In the genomic region with DNA sequence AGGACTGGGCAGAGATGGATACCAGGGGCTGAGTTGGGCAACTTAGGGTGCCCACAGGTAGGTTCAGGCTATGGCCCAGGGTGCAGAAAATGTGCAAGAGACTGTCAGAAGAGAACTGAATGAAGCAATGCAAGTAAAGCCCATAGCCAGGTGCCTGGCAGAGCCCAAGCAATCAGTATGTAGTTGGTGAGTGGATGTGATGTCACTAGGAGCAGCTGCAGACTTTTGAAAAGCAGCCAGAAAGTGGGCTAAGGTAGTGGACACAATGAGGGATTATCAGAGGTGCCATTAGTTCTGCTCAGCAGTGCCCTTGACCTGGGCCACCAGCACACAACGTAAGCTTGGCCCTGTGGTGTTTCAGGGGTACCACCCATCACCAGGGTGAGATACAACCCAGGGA, we compare ENCODE assay signal across 21 cellular contexts.
DNase-seq lines count a peak whose midpoint lies in the region; ATAC-seq and TF ChIP-seq lines count a peak whose summit lies in the region.
"Had no signal": no experiment of that assay in that cellular context is flagged by ENCODE, and none has a peak within 500 bp of the region (broad histone marks: within the 10 kb centered on the region; RNA-seq: fewer than 3 reads in every experiment).

No MANE protein-coding gene starts in this region.

- peaks cover 17% of the 10 kb centered on the region for H4K20me1 ChIP-seq in neural progenitor cell (ENCODE audit: low read depth)

- H3K27me3 Mint-ChIP-seq in neural progenitor cell (ENCODE audit: insufficient read depth, low read depth): no peaks in the 10 kb centered on the region
- H3K27me3 Mint-ChIP-seq: activated CD4-positive, alpha-beta memory T cell treated with anti-CD3 and anti-CD28 coated beads for 36 hours had no signal

- peak overlapping the region; percentile 32 for H3K27ac Mint-ChIP-seq in neural progenitor cell
- H3K27ac Mint-ChIP-seq: activated CD4-positive, alpha-beta memory T cell treated with anti-CD3 and anti-CD28 coated beads for 36 hours; CD4-positive, CD25-positive, alpha-beta regulatory T cell; GM23338; WTC11 had no signal

- peaks cover 21% of the 10 kb centered on the region for H3K36me3 Mint-ChIP-seq in neural progenitor cell
- H3K36me3 Mint-ChIP-seq: activated CD4-positive, alpha-beta memory T cell treated with anti-CD3 and anti-CD28 coated beads for 36 hours; CD4-positive, CD25-positive, alpha-beta regulatory T cell; WTC11 had no signal

- peaks cover 73% of the 10 kb centered on the region for H3K4me1 Mint-ChIP-seq in neural progenitor cell

- no peak overlapping the region for H3K9ac ChIP-seq in neural progenitor cell
- H3K9ac ChIP-seq: SK-N-SH had no signal

- no peaks in the 10 kb centered on the region for H3K9me3 ChIP-seq in HEK293 (ENCODE audit: control insufficient read depth, insufficient read depth, low read depth, low read length)
- no peaks in the 10 kb centered on the region for H3K9me3 ChIP-seq in neural progenitor cell (ENCODE audit: low read depth)
- H3K9me3 ChIP-seq: SK-N-SH, upper lobe of right lung had no signal

- TF ChIP-seq CTCF in HEK293 (tag by site-specific recombination; IDR thresholded peaks at IDR 0.05): no peak
- no peak for TF ChIP-seq CTCF in neural progenitor cell (IDR thresholded peaks at IDR 0.05)

- no peak for ATAC-seq in GM18520 (IDR thresholded peaks at IDR 0.05; ENCODE audit: unreplicated experiment)
- no peak for ATAC-seq in GM18505 (IDR thresholded peaks at IDR 0.05; ENCODE audit: unreplicated experiment)
- ATAC-seq: GM23338, upper lobe of right lung, WTC11 had no signal

- no peaks in the 10 kb centered on the region for H3K79me2 ChIP-seq in neural progenitor cell (ENCODE audit: low read depth)

- no peak overlapping the region for H3K4me3 Mint-ChIP-seq in neural progenitor cell
- H3K4me3 Mint-ChIP-seq: activated CD4-positive, alpha-beta memory T cell treated with anti-CD3 and anti-CD28 coated beads for 36 hours; CD4-positive, CD25-positive, alpha-beta regulatory T cell; GM23338; WTC11 had no signal

- H3F3A ChIP-seq in neural progenitor cell (ENCODE audit: low read depth): peaks cover 34% of the 10 kb centered on the region

- H3K27ac ChIP-seq in HEK293 (ENCODE audit: extremely low read depth, low read depth, low read length) (no peak overlapping the region), neural progenitor cell (no peak overlapping the region)
- H3K27ac ChIP-seq: upper lobe of right lung had no signal

- CTCF ChIA-PET in HEK293 (lab: Yijun Ruan, JAX): interaction anchor here (0.7 kb wide), 2 partner anchors 54 to 243 kb away, joined by 3 to 5 read pairs; no protein-coding TSS in a partner anchor

- no peaks in the 10 kb centered on the region for H3K27me3 ChIP-seq in neural progenitor cell
- H3K27me3 ChIP-seq: upper lobe of right lung had no signal

- no peak for TF ChIP-seq POLR2A in GM18505 (IDR thresholded peaks at IDR 0.05; ENCODE audit: borderline replicate concordance, extremely low read depth, insufficient read depth, insufficient read length)

- DNase-seq in NCI-H146 treated with DMSO at 0.1 percent for 48 hours (lab: John Stamatoyannopoulos, UW; ENCODE audit: unreplicated experiment): peak; percentile 11
- DNase-seq in SHP77 treated with DMSO at 0.1 percent for 48 hours (lab: John Stamatoyannopoulos, UW): peak; percentile 92
- no peak for DNase-seq in neural progenitor cell (ENCODE audit: low spot score)
- DNase-seq in T-helper 1 cell: no peak
- DNase-seq in UCSD-AML1 (lab: John Stamatoyannopoulos, UW; ENCODE audit: unreplicated experiment): no peak
- DNase-seq: activated CD4-positive, alpha-beta memory T cell treated with anti-CD3 and anti-CD28 coated beads for 36 hours; CD4-positive, CD25-positive, alpha-beta regulatory T cell; effector CD4-positive, alpha-beta T cell; KG1; NCI-H1694 treated with DMSO at 0.1 percent for 48 hours; NCI-H510A; SK-N-SH; stimulated activated CD4-positive, alpha-beta T cell treated with anti-CD3 and anti-CD28 coated beads, Interleukin-2, amount 100 ng/mL, for 24 hours; T-helper 9 cell; upper lobe of right lung had no signal

- H2AFZ ChIP-seq in neural progenitor cell (replicated peaks): no peak overlapping the region
- H2AFZ ChIP-seq: GM23338 had no signal

- H3K36me3 ChIP-seq in HEK293 (ENCODE audit: control insufficient read depth in 2 of 2, insufficient read depth in 1 of 2, low read length in 2 of 2): peaks cover 0 to 3% of the 10 kb centered on the region in 2 experiments; a peak in 1 of 3 replicates
- H3K36me3 ChIP-seq in neural progenitor cell: no peaks in the 10 kb centered on the region
- H3K36me3 ChIP-seq: upper lobe of right lung had no signal

- H3K4me2 ChIP-seq in neural progenitor cell: no peak overlapping the region
- H3K4me2 ChIP-seq: GM23338, SK-N-SH, smooth muscle cell had no signal

- POLR2A ChIA-PET in HEK293 (lab: Yijun Ruan, JAX): no interaction called here

- peaks cover 6% of the 10 kb centered on the region for H3K4me1 ChIP-seq in HEK293 (ENCODE audit: control insufficient read depth, insufficient read depth, low read length)
- H3K4me1 ChIP-seq in neural progenitor cell: peaks cover 68% of the 10 kb centered on the region

- H3K4me3 ChIP-seq in HEK293 (ENCODE audit: low read depth, low read length): no peak overlapping the region
- H3K4me3 ChIP-seq in neural progenitor cell: no peak overlapping the region
- H3K4me3 ChIP-seq: GM23338, smooth muscle cell, upper lobe of right lung had no signal

- no peaks in the 10 kb centered on the region for H3K9me3 Mint-ChIP-seq in neural progenitor cell
- H3K9me3 Mint-ChIP-seq: activated CD4-positive, alpha-beta memory T cell treated with anti-CD3 and anti-CD28 coated beads for 36 hours; CD4-positive, CD25-positive, alpha-beta regulatory T cell; GM23338; WTC11 had no signal

TF ChIP-seq in HEK293, 187 proteins besides CTCF, POLR2A, EP300 and RAD21:
- no peak for TF ChIP-seq ZNF114 (tag by site-specific recombination; IDR thresholded peaks at IDR 0.05)
- TF ChIP-seq ZNF223 (tag by site-specific recombination; IDR thresholded peaks at IDR 0.05): no peak
- no peak for TF ChIP-seq ZNF184 (tag by site-specific recombination; IDR thresholded peaks at IDR 0.05)
- TF ChIP-seq, protein P1, sequence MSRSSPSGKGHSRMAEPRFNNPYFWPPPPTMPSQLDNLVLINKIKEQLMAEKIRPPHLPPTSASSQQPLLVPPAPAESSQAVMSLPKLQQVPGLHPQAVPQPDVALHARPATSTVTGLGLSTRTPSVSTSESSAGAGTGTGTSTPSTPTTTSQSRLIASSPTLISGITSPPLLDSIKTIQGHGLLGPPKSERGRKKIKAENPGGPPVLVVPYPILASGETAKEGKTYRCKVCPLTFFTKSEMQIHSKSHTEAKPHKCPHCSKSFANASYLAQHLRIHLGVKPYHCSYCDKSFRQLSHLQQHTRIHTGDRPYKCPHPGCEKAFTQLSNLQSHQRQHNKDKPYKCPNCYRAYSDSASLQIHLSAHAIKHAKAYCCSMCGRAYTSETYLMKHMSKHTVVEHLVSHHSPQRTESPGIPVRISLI (tag by site-specific recombination; IDR thresholded peaks at IDR 0.05): no peak
- TF ChIP-seq, protein P2, sequence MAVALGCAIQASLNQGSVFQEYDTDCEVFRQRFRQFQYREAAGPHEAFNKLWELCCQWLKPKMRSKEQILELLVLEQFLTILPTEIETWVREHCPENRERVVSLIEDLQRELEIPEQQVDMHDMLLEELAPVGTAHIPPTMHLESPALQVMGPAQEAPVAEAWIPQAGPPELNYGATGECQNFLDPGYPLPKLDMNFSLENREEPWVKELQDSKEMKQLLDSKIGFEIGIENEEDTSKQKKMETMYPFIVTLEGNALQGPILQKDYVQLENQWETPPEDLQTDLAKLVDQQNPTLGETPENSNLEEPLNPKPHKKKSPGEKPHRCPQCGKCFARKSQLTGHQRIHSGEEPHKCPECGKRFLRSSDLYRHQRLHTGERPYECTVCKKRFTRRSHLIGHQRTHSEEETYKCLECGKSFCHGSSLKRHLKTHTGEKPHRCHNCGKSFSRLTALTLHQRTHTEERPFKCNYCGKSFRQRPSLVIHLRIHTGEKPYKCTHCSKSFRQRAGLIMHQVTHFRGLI (tag by site-specific recombination; IDR thresholded peaks at IDR 0.05): peak; percentile 30; the same call in 1 of the 2 replicates
- no peak for TF ChIP-seq MEIS1 (CRISPR knock-in tag; IDR thresholded peaks at IDR 0.05; ENCODE audit: borderline replicate concordance)

Comparison
In these comparisons a context has a peak if more than half of its experiments do, and no peak if none do; other contexts are left out.
1. DNase-seq: peak in NCI-H146 treated with DMSO at 0.1 percent for 48 hours (single experiment) and SHP77 treated with DMSO at 0.1 percent for 48 hours (single experiment); none in neural progenitor cell (single experiment), T-helper 1 cell (0 of 5) and UCSD-AML1 (single experiment).